Comparison of ENCODE assay signal across 3 cellular contexts in genomic region chr2:20629581-20630291, GRCh38.
TF ChIP-seq lines count a peak whose summit lies in the region.

No MANE protein-coding gene starts in this region.

TF ChIP-seq in SK-N-SH, 30 proteins besides CTCF, POLR2A, EP300 and RAD21:
- TF ChIP-seq USF2 (IDR thresholded peaks at IDR 0.05; ENCODE audit: borderline replicate concordance, low read depth, low read length) (no peak), MXI1 (IDR thresholded peaks at IDR 0.05; ENCODE audit: low read depth, low read length) (0 out of 2 replicates have a peak, but pooled peaks have one; percentile 16)

TF ChIP-seq in SK-N-SH treated with all-trans-retinoic acid at 6 μM for 48 hours, 23 proteins besides CTCF, POLR2A, EP300 and RAD21:
- TF ChIP-seq CSRNP3 (CRISPR knock-in tag; IDR thresholded peaks at IDR 0.05): no peak
- TF ChIP-seq ISL1 (CRISPR knock-in tag; IDR thresholded peaks at IDR 0.05): no peak
- no peak for TF ChIP-seq TSHZ2 (CRISPR knock-in tag; IDR thresholded peaks at IDR 0.05)
- TF ChIP-seq ZNF70 (CRISPR knock-in tag; IDR thresholded peaks at IDR 0.05): no peak
- no peak for TF ChIP-seq OSR1 (CRISPR knock-in tag; IDR thresholded peaks at IDR 0.05)
- no peak for TF ChIP-seq ZC3H10 (CRISPR knock-in tag; IDR thresholded peaks at IDR 0.05)
- no peak for TF ChIP-seq CREB5 (CRISPR knock-in tag; IDR thresholded peaks at IDR 0.05; ENCODE audit: low read depth)
- no peak for TF ChIP-seq POU6F1 (CRISPR knock-in tag; IDR thresholded peaks at IDR 0.05; ENCODE audit: borderline replicate concordance, low read depth)
- TF ChIP-seq ZNF565 (CRISPR knock-in tag; conservative IDR thresholded peaks at IDR 0.05; ENCODE audit: low read depth): no peak
- TF ChIP-seq PATZ1 (CRISPR knock-in tag; IDR thresholded peaks at IDR 0.05; ENCODE audit: borderline replicate concordance): no peak
- no peak for TF ChIP-seq BACH2 (CRISPR knock-in tag; IDR thresholded peaks at IDR 0.05; ENCODE audit: borderline replicate concordance)
- TF ChIP-seq RARB (CRISPR knock-in tag; IDR thresholded peaks at IDR 0.05): no peak
- no peak for TF ChIP-seq ZNF8 (CRISPR knock-in tag; IDR thresholded peaks at IDR 0.05)
- TF ChIP-seq ZFP3 (CRISPR knock-in tag; IDR thresholded peaks at IDR 0.05): no peak
- TF ChIP-seq GLIS3 (CRISPR knock-in tag; IDR thresholded peaks at IDR 0.05): no peak
- TF ChIP-seq TCF4 (CRISPR knock-in tag; IDR thresholded peaks at IDR 0.05; ENCODE audit: borderline replicate concordance): no peak
- TF ChIP-seq SNAI2 (CRISPR knock-in tag; IDR thresholded peaks at IDR 0.05): no peak
- TF ChIP-seq PPARA (CRISPR knock-in tag; IDR thresholded peaks at IDR 0.05; ENCODE audit: borderline replicate concordance): no peak
- TF ChIP-seq ZFP30 (CRISPR knock-in tag; IDR thresholded peaks at IDR 0.05): no peak
- TF ChIP-seq CSDC2 (CRISPR knock-in tag; IDR thresholded peaks at IDR 0.05): no peak
TF ChIP-seq in SK-N-SH treated with all-trans-retinoic acid at 6 μM for 48 hours: peak in this region for 0.

TF ChIP-seq in H1, 55 proteins besides CTCF, POLR2A, EP300 and RAD21:
- no peak for TF ChIP-seq EGR1 (IDR thresholded peaks at IDR 0.05; ENCODE audit: borderline replicate concordance, low read depth, low read length)
- no peak for TF ChIP-seq BRCA1 (IDR thresholded peaks at IDR 0.05; ENCODE audit: low read depth, low read length)
- no peak for TF ChIP-seq GTF2F1 (IDR thresholded peaks at IDR 0.05; ENCODE audit: borderline replicate concordance, low read depth, low read length)
- TF ChIP-seq CHD2 (IDR thresholded peaks at IDR 0.05; ENCODE audit: low read length): no peak
- no peak for TF ChIP-seq SAP30 (IDR thresholded peaks at IDR 0.05; ENCODE audit: insufficient read depth, insufficient replicate concordance, low read length)
- no peak for TF ChIP-seq CHD1 (IDR thresholded peaks at IDR 0.05; ENCODE audit: low read depth, low read length)
- TF ChIP-seq ATF3 (IDR thresholded peaks at IDR 0.05; ENCODE audit: insufficient read depth, low read depth, low read length): no peak
- no peak for TF ChIP-seq FOSL1 (IDR thresholded peaks at IDR 0.05; ENCODE audit: insufficient read depth, low read depth, low read length)
- no peak for TF ChIP-seq TEAD4 (IDR thresholded peaks at IDR 0.05; ENCODE audit: low read depth, low read length)
- no peak for TF ChIP-seq POLR2AphosphoS5 (IDR thresholded peaks at IDR 0.05; ENCODE audit: low read depth, low read length)
